ENCODE assay signal across 22 cellular contexts in genomic region chr9:123201083-123201482, GRCh38.
"Had no signal": no experiment of that assay in that cellular context is flagged by ENCODE, and none has a peak within 500 bp of the region (broad histone marks: within the 10 kb centered on the region; RNA-seq: fewer than 3 reads in every experiment).

No MANE protein-coding gene starts in this region.

- H3K27me3 ChIP-seq: brain microvascular endothelial cell had no signal

- H3K4me3 Mint-ChIP-seq: activated CD8-positive, alpha-beta T cell treated with anti-CD3 and anti-CD28 coated beads, Interleukin-2, amount 10 ng/mL, durations not matched to agents 7 days and 5 days; T-cell had no signal

- H3K27ac ChIP-seq: brain microvascular endothelial cell, PC-9, VCaP had no signal

- H2AFZ ChIP-seq: PC-9 had no signal

- DNase-seq: activated CD4-positive, alpha-beta T cell treated with anti-CD3 and anti-CD28 coated beads for 48 hours; activated CD4-positive, alpha-beta T cell treated with anti-CD3 and anti-CD28 coated beads, Interleukin-2, amount 50 U/mL, for 4 hours; activated CD8-positive, alpha-beta memory T cell treated with anti-CD3 and anti-CD28 coated beads, Interleukin-2, amount 50 U/mL, for 48 hours; activated CD8-positive, alpha-beta T cell treated with anti-CD3 and anti-CD28 coated beads, Interleukin-2, amount 10 ng/mL, durations not matched to agents 7 days and 5 days; activated T-cell treated with anti-CD3 and anti-CD28 coated beads, Interleukin-2, amount 50 U/mL, for 1 hour; brain microvascular endothelial cell; cerebellar nuclear complex; Kasumi-1; NCI-H1105; NCI-H1436 treated with DMSO at 0.1 percent for 48 hours; NCI-H187; NCI-H2081; NCI-H510A treated with DMSO at 0.1 percent for 48 hours; NCI-H69; PC-9; SIG-M5; T-cell; T-helper 2 cell; T1000 had no signal

- H3K27ac Mint-ChIP-seq: activated CD8-positive, alpha-beta T cell treated with anti-CD3 and anti-CD28 coated beads, Interleukin-2, amount 10 ng/mL, durations not matched to agents 7 days and 5 days; T-cell had no signal

- H3K9me3 Mint-ChIP-seq: T-cell had no signal

- H3K27me3 Mint-ChIP-seq: T-cell had no signal

- H3K36me3 ChIP-seq: brain microvascular endothelial cell had no signal

- ATAC-seq: activated CD4-positive, CD25-positive, alpha-beta regulatory T cell treated with anti-CD3 and anti-CD28 coated beads, Interleukin-2, amount 50 U/mL, for 24 hours; activated CD8-positive, alpha-beta T cell treated with anti-CD3 and anti-CD28 coated beads, Interleukin-2, amount 10 ng/mL, durations not matched to agents 7 days and 5 days; activated naive CD4-positive, alpha-beta T cell treated with anti-CD3 and anti-CD28 coated beads, Interleukin-2, amount 50 U/mL, for 72 hours; T-cell had no signal

- H3K4me3 ChIP-seq: PC-9 had no signal

- H3K4me2 ChIP-seq: PC-9 had no signal
